Comparison of ENCODE assay signal across 8 cellular contexts in the genomic region with DNA sequence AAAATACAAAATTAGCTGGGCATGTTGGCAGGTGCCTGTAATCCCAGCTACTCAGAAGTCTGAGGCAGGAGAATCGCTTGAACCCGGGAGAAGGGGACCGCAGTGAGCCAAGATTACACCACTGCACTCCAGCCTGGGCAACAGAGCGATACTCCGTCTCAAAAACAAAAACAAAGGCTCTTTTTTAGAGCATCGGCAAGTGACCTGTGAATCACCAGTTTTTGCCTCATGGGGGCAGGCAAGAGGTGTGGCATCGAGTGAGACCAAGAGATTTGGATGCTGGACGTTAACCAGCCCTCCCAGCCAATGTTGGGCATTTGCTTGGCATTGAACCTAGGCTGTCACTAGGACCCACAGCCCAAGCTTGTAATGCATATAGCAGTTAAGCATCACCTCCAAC. TPM values are rescaled to one million over a fixed set of nuclear protein-coding genes. Genes with fewer than 3 reads are reported as not detected.
DNase-seq lines count a peak whose midpoint lies in the region; ATAC-seq and TF ChIP-seq lines count a peak whose summit lies in the region.

No MANE protein-coding gene starts in this region.

- intact Hi-C loops in Right ventricle myocardium inferior (cut with DNase I) = no loop called here
- intact Hi-C loops in cardiac septum (cut with DNase I) = no loop called here

- no peak overlapping the region for H3K27ac Mint-ChIP-seq in progenitor cell of endocrine pancreas
- no peak overlapping the region for H3K27ac Mint-ChIP-seq in activated T-helper 17 cell treated with anti-CD3 and anti-CD28 coated beads, Interleukin-2, amount 50 U/mL, for 72 hours

- H3K4me1 Mint-ChIP-seq in progenitor cell of endocrine pancreas (ENCODE audit: low read depth) = no peaks in the 10 kb centered on the region
- H3K4me1 Mint-ChIP-seq in activated T-helper 17 cell treated with anti-CD3 and anti-CD28 coated beads, Interleukin-2, amount 50 U/mL, for 72 hours = no peaks in the 10 kb centered on the region

- no peaks in the 10 kb centered on the region for H3K9me3 ChIP-seq in RWPE2 (ENCODE audit: severe bottlenecking)

- TF ChIP-seq CTCF in RWPE2 (IDR thresholded peaks at IDR 0.05; ENCODE audit: poor library complexity, severe bottlenecking) (peak; percentile 76), foreskin keratinocyte (conservative IDR thresholded peaks at IDR 0.05) (peak; percentile 47), progenitor cell of endocrine pancreas (IDR thresholded peaks at IDR 0.05; ENCODE audit: unreplicated experiment) (peak; percentile 60)

- ATAC-seq in Right ventricle myocardium inferior (peak; percentile 32), RWPE2 (ENCODE audit: low read depth) (peak; percentile 43; the same call in 2 of the 3 replicates), foreskin keratinocyte (no peak)
- ATAC-seq in activated T-helper 17 cell treated with anti-CD3 and anti-CD28 coated beads, Interleukin-2, amount 50 U/mL, for 72 hours (replicated peaks) = no peak

- H3K36me3 Mint-ChIP-seq in progenitor cell of endocrine pancreas (ENCODE audit: insufficient read depth) = no peaks in the 10 kb centered on the region
- H3K36me3 Mint-ChIP-seq in activated T-helper 17 cell treated with anti-CD3 and anti-CD28 coated beads, Interleukin-2, amount 50 U/mL, for 72 hours (ENCODE audit: low read depth) = peaks cover 9% of the 10 kb centered on the region

- DNase-seq in Right ventricle myocardium inferior (ENCODE audit: missing footprints) (no peak), cardiac septum (ENCODE audit: low spot score) (no peak), RWPE2 (ENCODE audit: low spot score) (no peak), foreskin keratinocyte (no peak), progenitor cell of endocrine pancreas (ENCODE audit: low spot score, unreplicated experiment) (no peak), NCI-H1930 (lab: John Stamatoyannopoulos, UW) (no peak)
- no peak for DNase-seq in stimulated activated CD4-positive, alpha-beta T cell treated with anti-CD3 and anti-CD28 coated beads, Interleukin-1b, Interleukin-23, amount 100 ng/mL, for 48 hours

- H3K27me3 ChIP-seq in RWPE2 (ENCODE audit: insufficient read depth, poor library complexity, severe bottlenecking) (no peaks in the 10 kb centered on the region), foreskin keratinocyte (no peaks in the 10 kb centered on the region)

- no peak overlapping the region for H3K27ac ChIP-seq in RWPE2 (ENCODE audit: poor library complexity, severe bottlenecking)
- no peak overlapping the region for H3K27ac ChIP-seq in foreskin keratinocyte

- no peaks in the 10 kb centered on the region for H3K27me3 Mint-ChIP-seq in progenitor cell of endocrine pancreas
- H3K27me3 Mint-ChIP-seq in activated T-helper 17 cell treated with anti-CD3 and anti-CD28 coated beads, Interleukin-2, amount 50 U/mL, for 72 hours = no peaks in the 10 kb centered on the region

- H3K9me3 Mint-ChIP-seq in progenitor cell of endocrine pancreas (ENCODE audit: low read depth) = no peaks in the 10 kb centered on the region
- no peaks in the 10 kb centered on the region for H3K9me3 Mint-ChIP-seq in activated T-helper 17 cell treated with anti-CD3 and anti-CD28 coated beads, Interleukin-2, amount 50 U/mL, for 72 hours

- H3K4me1 ChIP-seq in RWPE2 (ENCODE audit: insufficient read depth, poor library complexity, severe bottlenecking) = peaks cover 4% of the 10 kb centered on the region
- H3K4me1 ChIP-seq in foreskin keratinocyte = no peaks in the 10 kb centered on the region

- no peak overlapping the region for H3K4me3 ChIP-seq in RWPE2 (ENCODE audit: severe bottlenecking)

- H3K4me3 Mint-ChIP-seq in progenitor cell of endocrine pancreas (ENCODE audit: low read depth) = no peak overlapping the region
- H3K4me3 Mint-ChIP-seq in activated T-helper 17 cell treated with anti-CD3 and anti-CD28 coated beads, Interleukin-2, amount 50 U/mL, for 72 hours = no peak overlapping the region

- peaks cover 13% of the 10 kb centered on the region for H3K36me3 ChIP-seq in RWPE2 (ENCODE audit: low read depth)

RNA-seq across cellular contexts. Expression of gene CDK5RAP1, which starts 14.6 kb away (rescaled TPM):
- total RNA-seq in Right ventricle myocardium inferior (18.3 TPM), cardiac septum (21.3 TPM), foreskin keratinocyte (32.9 and 43.0 TPM in 2 replicates), progenitor cell of endocrine pancreas (59.6 and 63.7 TPM in 2 replicates)
- polyA plus RNA-seq in foreskin keratinocyte = 40.2 and 47.7 TPM in 2 replicates
- 10 to 100 TPM; 24.1 to 44.5 TPM for total RNA-seq in activated T-helper 17 cell treated with anti-CD3 and anti-CD28 coated beads, Interleukin-2, amount 50 U/mL, for 72 hours

RNA-seq across cellular contexts. Expression of gene SNTA1, which starts 27.6 kb away (rescaled TPM):
- total RNA-seq in Right ventricle myocardium inferior = 199 TPM
- total RNA-seq in cardiac septum = 167 TPM
- total RNA-seq in foreskin keratinocyte = 4.7 and 5.8 TPM in 2 replicates
- 5.2 and 6.2 TPM in 2 replicates for polyA plus RNA-seq in foreskin keratinocyte
- total RNA-seq in progenitor cell of endocrine pancreas = 5.8 and 6.7 TPM in 2 replicates
- total RNA-seq in activated T-helper 17 cell treated with anti-CD3 and anti-CD28 coated beads, Interleukin-2, amount 50 U/mL, for 72 hours = 1 to 10 TPM; 5.5 to 6.5 TPM

Comparison
In these comparisons a context has a peak if more than half of its experiments do, and no peak if none do; other contexts are left out.
1. ATAC-seq: peak in Right ventricle myocardium inferior (single experiment) and RWPE2 (single experiment); none in foreskin keratinocyte (single experiment) and activated T-helper 17 cell treated with anti-CD3 and anti-CD28 coated beads, Interleukin-2, amount 50 U/mL, for 72 hours (single experiment).
2. RNA of gene SNTA1, which starts 27.6 kb away (total RNA-seq): 199 TPM in Right ventricle myocardium inferior (single experiment) and 167 TPM in cardiac septum (single experiment); 5.5 to 6.5 TPM in activated T-helper 17 cell treated with anti-CD3 and anti-CD28 coated beads, Interleukin-2, amount 50 U/mL, for 72 hours, 5.8 to 6.7 TPM in progenitor cell of endocrine pancreas and 4.7 to 5.8 TPM in foreskin keratinocyte; every median in the first group is over 10 times any median in the second.
3. Peak in every context shown above with its lines, with median percentiles within 50 percentile points of each other: CTCF ChIP-seq.